Comparison of ENCODE assay signal across 1 cellular context in the genomic region with DNA sequence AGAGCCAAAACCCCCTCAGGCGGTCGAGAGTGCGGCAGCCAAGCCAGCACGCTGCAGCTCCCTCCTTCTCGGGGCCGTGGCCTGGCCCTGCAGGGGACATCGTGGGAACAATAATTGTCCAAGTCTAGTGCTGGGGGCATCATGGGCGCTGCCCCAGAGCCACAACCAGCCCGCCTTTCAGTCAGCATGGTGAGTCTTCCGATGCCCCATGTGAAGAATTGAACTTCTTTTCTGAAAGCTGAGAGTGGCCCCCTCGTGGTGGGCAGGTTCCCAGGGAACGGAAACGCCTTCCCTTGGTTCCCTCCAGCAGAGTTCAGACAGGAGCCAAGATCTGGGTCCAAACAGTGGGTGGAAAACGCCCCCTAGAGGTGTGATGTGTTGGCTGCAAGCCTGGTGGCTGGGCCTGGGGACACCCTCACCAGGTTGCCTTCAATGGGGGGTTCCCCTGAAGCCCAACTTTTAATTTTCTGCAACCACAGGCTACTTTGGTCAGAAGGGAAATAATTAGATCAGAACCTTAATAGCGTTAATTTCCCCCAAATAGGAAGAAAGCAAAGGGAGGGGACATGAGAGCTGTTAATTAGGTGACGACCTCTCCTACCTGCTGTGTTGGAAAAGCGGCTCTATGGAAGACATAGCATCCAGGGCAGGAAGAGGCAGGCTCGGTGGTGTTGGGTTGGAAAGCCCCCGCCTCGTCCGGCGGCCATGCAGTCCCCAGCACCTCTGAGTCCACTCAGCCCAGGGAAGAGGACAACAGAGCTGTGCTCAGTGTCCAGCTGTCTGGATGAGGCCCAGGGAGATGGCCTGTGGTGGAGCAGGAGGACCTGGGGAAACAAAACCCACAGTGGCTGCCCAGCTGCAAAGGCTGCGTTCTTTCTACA.
TF ChIP-seq lines count a peak whose summit lies in the region.

No MANE protein-coding gene starts in this region.

TF ChIP-seq in HepG2, 621 proteins besides CTCF, POLR2A, EP300 and RAD21 (continued from another document and continues in another):
- TF ChIP-seq, protein P1, sequence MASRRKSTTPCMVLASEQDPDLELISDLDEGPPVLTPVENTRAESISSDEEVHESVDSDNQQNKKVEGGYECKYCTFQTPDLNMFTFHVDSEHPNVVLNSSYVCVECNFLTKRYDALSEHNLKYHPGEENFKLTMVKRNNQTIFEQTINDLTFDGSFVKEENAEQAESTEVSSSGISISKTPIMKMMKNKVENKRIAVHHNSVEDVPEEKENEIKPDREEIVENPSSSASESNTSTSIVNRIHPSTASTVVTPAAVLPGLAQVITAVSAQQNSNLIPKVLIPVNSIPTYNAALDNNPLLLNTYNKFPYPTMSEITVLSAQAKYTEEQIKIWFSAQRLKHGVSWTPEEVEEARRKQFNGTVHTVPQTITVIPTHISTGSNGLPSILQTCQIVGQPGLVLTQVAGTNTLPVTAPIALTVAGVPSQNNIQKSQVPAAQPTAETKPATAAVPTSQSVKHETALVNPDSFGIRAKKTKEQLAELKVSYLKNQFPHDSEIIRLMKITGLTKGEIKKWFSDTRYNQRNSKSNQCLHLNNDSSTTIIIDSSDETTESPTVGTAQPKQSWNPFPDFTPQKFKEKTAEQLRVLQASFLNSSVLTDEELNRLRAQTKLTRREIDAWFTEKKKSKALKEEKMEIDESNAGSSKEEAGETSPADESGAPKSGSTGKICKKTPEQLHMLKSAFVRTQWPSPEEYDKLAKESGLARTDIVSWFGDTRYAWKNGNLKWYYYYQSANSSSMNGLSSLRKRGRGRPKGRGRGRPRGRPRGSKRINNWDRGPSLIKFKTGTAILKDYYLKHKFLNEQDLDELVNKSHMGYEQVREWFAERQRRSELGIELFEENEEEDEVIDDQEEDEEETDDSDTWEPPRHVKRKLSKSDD (CRISPR knock-in tag; IDR thresholded peaks at IDR 0.05; ENCODE audit: low read depth): no peak
- TF ChIP-seq SMARCC2 (IDR thresholded peaks at IDR 0.05) (no peak), ZNF703 (CRISPR knock-in tag; IDR thresholded peaks at IDR 0.05; ENCODE audit: borderline replicate concordance) (no peak), FOXO1 (CRISPR knock-in tag; IDR thresholded peaks at IDR 0.05) (peak; percentile 52; the same call in 1 of the 2 replicates), PPARG (CRISPR knock-in tag; conservative IDR thresholded peaks at IDR 0.05) (peak; percentile 78), REPIN1 (CRISPR knock-in tag; IDR thresholded peaks at IDR 0.05; ENCODE audit: borderline replicate concordance, low read depth) (peak; percentile 65; the same call in 1 of the 2 replicates), KLF12 (CRISPR knock-in tag; IDR thresholded peaks at IDR 0.05; ENCODE audit: borderline replicate concordance) (peak; percentile 71), FOXM1 (CRISPR knock-in tag; IDR thresholded peaks at IDR 0.05) (no peak), MTA3 (CRISPR knock-in tag; IDR thresholded peaks at IDR 0.05) (no peak), IKZF4 (CRISPR knock-in tag; IDR thresholded peaks at IDR 0.05; ENCODE audit: borderline replicate concordance, low read depth, not compliant biosample characterization) (peak; percentile 84), KLF9 (CRISPR knock-in tag; IDR thresholded peaks at IDR 0.05; ENCODE audit: low read depth) (no peak), NCOR1 (IDR thresholded peaks at IDR 0.05; ENCODE audit: borderline replicate concordance, low read length) (no peak), CHD2 (IDR thresholded peaks at IDR 0.05; ENCODE audit: low read depth, low read length) (no peak), CBX2 (IDR thresholded peaks at IDR 0.05; ENCODE audit: low read depth, low read length) (no peak), CBX2 (CRISPR knock-in tag; IDR thresholded peaks at IDR 0.05; ENCODE audit: low read depth) (no peak; the same call in 1 of the 2 replicates), ZNF674 (CRISPR knock-in tag; IDR thresholded peaks at IDR 0.05; ENCODE audit: low read depth) (no peak), ZNF615 (CRISPR knock-in tag; IDR thresholded peaks at IDR 0.05; ENCODE audit: borderline replicate concordance) (no peak), ZKSCAN8 (CRISPR knock-in tag; IDR thresholded peaks at IDR 0.05; ENCODE audit: borderline replicate concordance) (peak; percentile 62; the same call in 1 of the 2 replicates), ZC3H13 (CRISPR knock-in tag; IDR thresholded peaks at IDR 0.05) (no peak), ATRX (CRISPR knock-in tag; IDR thresholded peaks at IDR 0.05; ENCODE audit: borderline replicate concordance) (no peak), ZBTB1 (CRISPR knock-in tag; IDR thresholded peaks at IDR 0.05; ENCODE audit: borderline replicate concordance) (no peak), AGO1 (IDR thresholded peaks at IDR 0.05; ENCODE audit: low read depth, low read length, poor library complexity, severe bottlenecking) (no peak), ZNF12 (CRISPR knock-in tag; IDR thresholded peaks at IDR 0.05) (no peak; the same call in 1 of the 2 replicates), HNRNPLL (IDR thresholded peaks at IDR 0.05; ENCODE audit: low read depth, low read length, poor library complexity, severe bottlenecking) (no peak), ZNF788 (CRISPR knock-in tag; IDR thresholded peaks at IDR 0.05; ENCODE audit: borderline replicate concordance) (peak; percentile 84; the same call in 1 of the 2 replicates)
- TF ChIP-seq, protein P2, sequence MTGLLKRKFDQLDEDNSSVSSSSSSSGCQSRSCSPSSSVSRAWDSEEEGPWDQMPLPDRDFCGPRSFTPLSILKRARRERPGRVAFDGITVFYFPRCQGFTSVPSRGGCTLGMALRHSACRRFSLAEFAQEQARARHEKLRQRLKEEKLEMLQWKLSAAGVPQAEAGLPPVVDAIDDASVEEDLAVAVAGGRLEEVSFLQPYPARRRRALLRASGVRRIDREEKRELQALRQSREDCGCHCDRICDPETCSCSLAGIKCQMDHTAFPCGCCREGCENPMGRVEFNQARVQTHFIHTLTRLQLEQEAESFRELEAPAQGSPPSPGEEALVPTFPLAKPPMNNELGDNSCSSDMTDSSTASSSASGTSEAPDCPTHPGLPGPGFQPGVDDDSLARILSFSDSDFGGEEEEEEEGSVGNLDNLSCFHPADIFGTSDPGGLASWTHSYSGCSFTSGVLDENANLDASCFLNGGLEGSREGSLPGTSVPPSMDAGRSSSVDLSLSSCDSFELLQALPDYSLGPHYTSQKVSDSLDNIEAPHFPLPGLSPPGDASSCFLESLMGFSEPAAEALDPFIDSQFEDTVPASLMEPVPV (CRISPR knock-in tag; IDR thresholded peaks at IDR 0.05): no peak; the same call in 1 of the 2 replicates
- TF ChIP-seq, protein P3, sequence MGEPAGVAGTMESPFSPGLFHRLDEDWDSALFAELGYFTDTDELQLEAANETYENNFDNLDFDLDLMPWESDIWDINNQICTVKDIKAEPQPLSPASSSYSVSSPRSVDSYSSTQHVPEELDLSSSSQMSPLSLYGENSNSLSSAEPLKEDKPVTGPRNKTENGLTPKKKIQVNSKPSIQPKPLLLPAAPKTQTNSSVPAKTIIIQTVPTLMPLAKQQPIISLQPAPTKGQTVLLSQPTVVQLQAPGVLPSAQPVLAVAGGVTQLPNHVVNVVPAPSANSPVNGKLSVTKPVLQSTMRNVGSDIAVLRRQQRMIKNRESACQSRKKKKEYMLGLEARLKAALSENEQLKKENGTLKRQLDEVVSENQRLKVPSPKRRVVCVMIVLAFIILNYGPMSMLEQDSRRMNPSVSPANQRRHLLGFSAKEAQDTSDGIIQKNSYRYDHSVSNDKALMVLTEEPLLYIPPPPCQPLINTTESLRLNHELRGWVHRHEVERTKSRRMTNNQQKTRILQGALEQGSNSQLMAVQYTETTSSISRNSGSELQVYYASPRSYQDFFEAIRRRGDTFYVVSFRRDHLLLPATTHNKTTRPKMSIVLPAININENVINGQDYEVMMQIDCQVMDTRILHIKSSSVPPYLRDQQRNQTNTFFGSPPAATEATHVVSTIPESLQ (CRISPR knock-in tag; conservative IDR thresholded peaks at IDR 0.05): peak; percentile 68; the same call in 1 of the 2 replicates
- TF ChIP-seq, protein P4, sequence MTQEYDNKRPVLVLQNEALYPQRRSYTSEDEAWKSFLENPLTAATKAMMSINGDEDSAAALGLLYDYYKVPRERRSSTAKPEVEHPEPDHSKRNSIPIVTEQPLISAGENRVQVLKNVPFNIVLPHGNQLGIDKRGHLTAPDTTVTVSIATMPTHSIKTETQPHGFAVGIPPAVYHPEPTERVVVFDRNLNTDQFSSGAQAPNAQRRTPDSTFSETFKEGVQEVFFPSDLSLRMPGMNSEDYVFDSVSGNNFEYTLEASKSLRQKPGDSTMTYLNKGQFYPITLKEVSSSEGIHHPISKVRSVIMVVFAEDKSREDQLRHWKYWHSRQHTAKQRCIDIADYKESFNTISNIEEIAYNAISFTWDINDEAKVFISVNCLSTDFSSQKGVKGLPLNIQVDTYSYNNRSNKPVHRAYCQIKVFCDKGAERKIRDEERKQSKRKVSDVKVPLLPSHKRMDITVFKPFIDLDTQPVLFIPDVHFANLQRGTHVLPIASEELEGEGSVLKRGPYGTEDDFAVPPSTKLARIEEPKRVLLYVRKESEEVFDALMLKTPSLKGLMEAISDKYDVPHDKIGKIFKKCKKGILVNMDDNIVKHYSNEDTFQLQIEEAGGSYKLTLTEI (CRISPR knock-in tag; conservative IDR thresholded peaks at IDR 0.05): no peak
- TF ChIP-seq, protein P5, sequence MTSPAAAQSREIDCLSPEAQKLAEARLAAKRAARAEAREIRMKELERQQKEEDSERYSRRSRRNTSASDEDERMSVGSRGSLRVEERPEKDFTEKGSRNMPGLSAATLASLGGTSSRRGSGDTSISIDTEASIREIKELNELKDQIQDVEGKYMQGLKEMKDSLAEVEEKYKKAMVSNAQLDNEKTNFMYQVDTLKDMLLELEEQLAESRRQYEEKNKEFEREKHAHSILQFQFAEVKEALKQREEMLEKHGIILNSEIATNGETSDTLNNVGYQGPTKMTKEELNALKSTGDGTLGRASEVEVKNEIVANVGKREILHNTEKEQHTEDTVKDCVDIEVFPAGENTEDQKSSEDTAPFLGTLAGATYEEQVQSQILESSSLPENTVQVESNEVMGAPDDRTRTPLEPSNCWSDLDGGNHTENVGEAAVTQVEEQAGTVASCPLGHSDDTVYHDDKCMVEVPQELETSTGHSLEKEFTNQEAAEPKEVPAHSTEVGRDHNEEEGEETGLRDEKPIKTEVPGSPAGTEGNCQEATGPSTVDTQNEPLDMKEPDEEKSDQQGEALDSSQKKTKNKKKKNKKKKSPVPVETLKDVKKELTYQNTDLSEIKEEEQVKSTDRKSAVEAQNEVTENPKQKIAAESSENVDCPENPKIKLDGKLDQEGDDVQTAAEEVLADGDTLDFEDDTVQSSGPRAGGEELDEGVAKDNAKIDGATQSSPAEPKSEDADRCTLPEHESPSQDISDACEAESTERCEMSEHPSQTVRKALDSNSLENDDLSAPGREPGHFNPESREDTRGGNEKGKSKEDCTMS (CRISPR knock-in tag; conservative IDR thresholded peaks at IDR 0.05): no peak
- TF ChIP-seq, protein P6, sequence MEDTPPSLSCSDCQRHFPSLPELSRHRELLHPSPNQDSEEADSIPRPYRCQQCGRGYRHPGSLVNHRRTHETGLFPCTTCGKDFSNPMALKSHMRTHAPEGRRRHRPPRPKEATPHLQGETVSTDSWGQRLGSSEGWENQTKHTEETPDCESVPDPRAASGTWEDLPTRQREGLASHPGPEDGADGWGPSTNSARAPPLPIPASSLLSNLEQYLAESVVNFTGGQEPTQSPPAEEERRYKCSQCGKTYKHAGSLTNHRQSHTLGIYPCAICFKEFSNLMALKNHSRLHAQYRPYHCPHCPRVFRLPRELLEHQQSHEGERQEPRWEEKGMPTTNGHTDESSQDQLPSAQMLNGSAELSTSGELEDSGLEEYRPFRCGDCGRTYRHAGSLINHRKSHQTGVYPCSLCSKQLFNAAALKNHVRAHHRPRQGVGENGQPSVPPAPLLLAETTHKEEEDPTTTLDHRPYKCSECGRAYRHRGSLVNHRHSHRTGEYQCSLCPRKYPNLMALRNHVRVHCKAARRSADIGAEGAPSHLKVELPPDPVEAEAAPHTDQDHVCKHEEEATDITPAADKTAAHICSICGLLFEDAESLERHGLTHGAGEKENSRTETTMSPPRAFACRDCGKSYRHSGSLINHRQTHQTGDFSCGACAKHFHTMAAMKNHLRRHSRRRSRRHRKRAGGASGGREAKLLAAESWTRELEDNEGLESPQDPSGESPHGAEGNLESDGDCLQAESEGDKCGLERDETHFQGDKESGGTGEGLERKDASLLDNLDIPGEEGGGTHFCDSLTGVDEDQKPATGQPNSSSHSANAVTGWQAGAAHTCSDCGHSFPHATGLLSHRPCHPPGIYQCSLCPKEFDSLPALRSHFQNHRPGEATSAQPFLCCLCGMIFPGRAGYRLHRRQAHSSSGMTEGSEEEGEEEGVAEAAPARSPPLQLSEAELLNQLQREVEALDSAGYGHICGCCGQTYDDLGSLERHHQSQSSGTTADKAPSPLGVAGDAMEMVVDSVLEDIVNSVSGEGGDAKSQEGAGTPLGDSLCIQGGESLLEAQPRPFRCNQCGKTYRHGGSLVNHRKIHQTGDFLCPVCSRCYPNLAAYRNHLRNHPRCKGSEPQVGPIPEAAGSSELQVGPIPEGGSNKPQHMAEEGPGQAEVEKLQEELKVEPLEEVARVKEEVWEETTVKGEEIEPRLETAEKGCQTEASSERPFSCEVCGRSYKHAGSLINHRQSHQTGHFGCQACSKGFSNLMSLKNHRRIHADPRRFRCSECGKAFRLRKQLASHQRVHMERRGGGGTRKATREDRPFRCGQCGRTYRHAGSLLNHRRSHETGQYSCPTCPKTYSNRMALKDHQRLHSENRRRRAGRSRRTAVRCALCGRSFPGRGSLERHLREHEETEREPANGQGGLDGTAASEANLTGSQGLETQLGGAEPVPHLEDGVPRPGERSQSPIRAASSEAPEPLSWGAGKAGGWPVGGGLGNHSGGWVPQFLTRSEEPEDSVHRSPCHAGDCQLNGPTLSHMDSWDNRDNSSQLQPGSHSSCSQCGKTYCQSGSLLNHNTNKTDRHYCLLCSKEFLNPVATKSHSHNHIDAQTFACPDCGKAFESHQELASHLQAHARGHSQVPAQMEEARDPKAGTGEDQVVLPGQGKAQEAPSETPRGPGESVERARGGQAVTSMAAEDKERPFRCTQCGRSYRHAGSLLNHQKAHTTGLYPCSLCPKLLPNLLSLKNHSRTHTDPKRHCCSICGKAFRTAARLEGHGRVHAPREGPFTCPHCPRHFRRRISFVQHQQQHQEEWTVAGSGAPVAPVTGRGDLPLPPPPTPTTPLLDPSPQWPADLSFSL (CRISPR knock-in tag; IDR thresholded peaks at IDR 0.05): no peak
- TF ChIP-seq, protein P7, sequence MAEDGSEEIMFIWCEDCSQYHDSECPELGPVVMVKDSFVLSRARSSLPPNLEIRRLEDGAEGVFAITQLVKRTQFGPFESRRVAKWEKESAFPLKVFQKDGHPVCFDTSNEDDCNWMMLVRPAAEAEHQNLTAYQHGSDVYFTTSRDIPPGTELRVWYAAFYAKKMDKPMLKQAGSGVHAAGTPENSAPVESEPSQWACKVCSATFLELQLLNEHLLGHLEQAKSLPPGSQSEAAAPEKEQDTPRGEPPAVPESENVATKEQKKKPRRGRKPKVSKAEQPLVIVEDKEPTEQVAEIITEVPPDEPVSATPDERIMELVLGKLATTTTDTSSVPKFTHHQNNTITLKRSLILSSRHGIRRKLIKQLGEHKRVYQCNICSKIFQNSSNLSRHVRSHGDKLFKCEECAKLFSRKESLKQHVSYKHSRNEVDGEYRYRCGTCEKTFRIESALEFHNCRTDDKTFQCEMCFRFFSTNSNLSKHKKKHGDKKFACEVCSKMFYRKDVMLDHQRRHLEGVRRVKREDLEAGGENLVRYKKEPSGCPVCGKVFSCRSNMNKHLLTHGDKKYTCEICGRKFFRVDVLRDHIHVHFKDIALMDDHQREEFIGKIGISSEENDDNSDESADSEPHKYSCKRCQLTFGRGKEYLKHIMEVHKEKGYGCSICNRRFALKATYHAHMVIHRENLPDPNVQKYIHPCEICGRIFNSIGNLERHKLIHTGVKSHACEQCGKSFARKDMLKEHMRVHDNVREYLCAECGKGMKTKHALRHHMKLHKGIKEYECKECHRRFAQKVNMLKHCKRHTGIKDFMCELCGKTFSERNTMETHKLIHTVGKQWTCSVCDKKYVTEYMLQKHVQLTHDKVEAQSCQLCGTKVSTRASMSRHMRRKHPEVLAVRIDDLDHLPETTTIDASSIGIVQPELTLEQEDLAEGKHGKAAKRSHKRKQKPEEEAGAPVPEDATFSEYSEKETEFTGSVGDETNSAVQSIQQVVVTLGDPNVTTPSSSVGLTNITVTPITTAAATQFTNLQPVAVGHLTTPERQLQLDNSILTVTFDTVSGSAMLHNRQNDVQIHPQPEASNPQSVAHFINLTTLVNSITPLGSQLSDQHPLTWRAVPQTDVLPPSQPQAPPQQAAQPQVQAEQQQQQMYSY (CRISPR knock-in tag; IDR thresholded peaks at IDR 0.05): no peak
